ENCODE assay signal across 1 cellular context in genomic region chr19:6752257-6753177, GRCh38.
TF ChIP-seq lines count a peak whose summit lies in the region.

No MANE protein-coding gene starts in this region.

TF ChIP-seq in HepG2, 621 proteins besides CTCF, POLR2A, EP300 and RAD21 (continued from another document and continues in another):
- TF ChIP-seq NFAT5 (CRISPR knock-in tag; IDR thresholded peaks at IDR 0.05) (peak; percentile 54; the same call in 1 of the 2 replicates), TBX3 (IDR thresholded peaks at IDR 0.05; ENCODE audit: borderline replicate concordance) (no peak), ZNF761 (CRISPR knock-in tag; conservative IDR thresholded peaks at IDR 0.05) (no peak), STAT6 (CRISPR knock-in tag; IDR thresholded peaks at IDR 0.05; ENCODE audit: borderline replicate concordance) (peak; percentile 93; the same call in 1 of the 2 replicates), ATF3 (CRISPR knock-in tag; IDR thresholded peaks at IDR 0.05) (no peak), GTF3A (CRISPR knock-in tag; conservative IDR thresholded peaks at IDR 0.05) (no peak), ZZZ3 (CRISPR knock-in tag; IDR thresholded peaks at IDR 0.05; ENCODE audit: borderline replicate concordance) (no peak), NFE2L2 (IDR thresholded peaks at IDR 0.05; ENCODE audit: low read length) (no peak), E2F2 (CRISPR knock-in tag; IDR thresholded peaks at IDR 0.05; ENCODE audit: borderline replicate concordance) (0 out of 2 replicates have a peak, but pooled peaks have one; percentile 16), RBAK (CRISPR knock-in tag; IDR thresholded peaks at IDR 0.05) (no peak), ZNF552 (CRISPR knock-in tag; IDR thresholded peaks at IDR 0.05; ENCODE audit: borderline replicate concordance) (no peak), SRY (CRISPR knock-in tag; IDR thresholded peaks at IDR 0.05) (peak; percentile 12; the same call in 1 of the 2 replicates), PRDM4 (CRISPR knock-in tag; IDR thresholded peaks at IDR 0.05; ENCODE audit: borderline replicate concordance) (no peak), GFI1 (CRISPR knock-in tag; IDR thresholded peaks at IDR 0.05; ENCODE audit: borderline replicate concordance) (peak; percentile 99), ZNF20 (CRISPR knock-in tag; IDR thresholded peaks at IDR 0.05) (no peak), SP2 (CRISPR knock-in tag; IDR thresholded peaks at IDR 0.05) (peak; percentile 48), HNRNPUL1 (IDR thresholded peaks at IDR 0.05; ENCODE audit: low read depth, low read length) (no peak), ZNF317 (CRISPR knock-in tag; IDR thresholded peaks at IDR 0.05) (peak; percentile 79), RNF219 (CRISPR knock-in tag; IDR thresholded peaks at IDR 0.05) (no peak), ATRX (CRISPR knock-in tag; IDR thresholded peaks at IDR 0.05; ENCODE audit: borderline replicate concordance) (no peak), SAP130 (CRISPR knock-in tag; IDR thresholded peaks at IDR 0.05; ENCODE audit: low read depth) (no peak), REST (IDR thresholded peaks at IDR 0.05; ENCODE audit: borderline replicate concordance in 1 of 2, low read depth in 1 of 2, low read length in 2 of 2) (0 out of 4 replicates have a peak, but pooled peaks of 1 of the 2 experiments have one; percentile 5), ZNF710 (CRISPR knock-in tag; IDR thresholded peaks at IDR 0.05; ENCODE audit: borderline replicate concordance) (peak; percentile 62; the same call in 1 of the 2 replicates), ETV6 (CRISPR knock-in tag; conservative IDR thresholded peaks at IDR 0.05) (no peak), ZBTB2 (CRISPR knock-in tag; IDR thresholded peaks at IDR 0.05; ENCODE audit: low read depth) (no peak), DMAP1 (CRISPR knock-in tag; IDR thresholded peaks at IDR 0.05) (peak; percentile 52; the same call in 1 of the 2 replicates), REL (CRISPR knock-in tag; conservative IDR thresholded peaks at IDR 0.05) (no peak), ZNF570 (CRISPR knock-in tag; IDR thresholded peaks at IDR 0.05; ENCODE audit: borderline replicate concordance) (no peak), ZNF713 (CRISPR knock-in tag; IDR thresholded peaks at IDR 0.05) (no peak; the same call in 1 of the 2 replicates), MBD4 (IDR thresholded peaks at IDR 0.05; ENCODE audit: borderline replicate concordance, low read length) (no peak), NONO (IDR thresholded peaks at IDR 0.05) (no peak), NONO (CRISPR knock-in tag; conservative IDR thresholded peaks at IDR 0.05) (peak; percentile 41; the same call in 1 of the 2 replicates), NPAS2 (CRISPR knock-in tag; IDR thresholded peaks at IDR 0.05; ENCODE audit: borderline replicate concordance) (no peak), ZNF672 (CRISPR knock-in tag; IDR thresholded peaks at IDR 0.05) (no peak)
